In the genomic region with DNA sequence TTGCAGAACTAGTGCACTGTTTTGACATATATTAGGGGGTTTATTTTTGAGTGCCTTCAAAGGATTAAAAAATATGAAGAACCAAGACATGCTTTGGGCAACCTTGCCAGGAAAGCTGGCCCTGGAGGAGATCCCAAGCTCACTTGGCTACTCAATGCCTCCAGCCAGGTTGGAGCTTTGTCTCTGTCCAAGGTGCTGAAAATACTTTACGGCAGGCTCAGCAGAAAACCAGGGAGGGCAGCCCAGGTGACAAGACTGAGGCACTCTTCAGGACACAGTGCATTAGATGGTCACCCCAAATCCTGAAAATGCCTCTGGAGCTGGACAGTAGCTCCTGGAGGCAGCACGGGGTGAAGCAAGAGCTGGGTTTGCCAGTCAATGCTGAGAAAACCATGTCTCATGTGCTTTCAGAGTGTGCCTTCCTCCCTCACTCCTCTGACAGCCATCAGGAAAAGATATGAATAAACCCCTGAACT, we compare ENCODE assay signal across 1 cellular context.
TF ChIP-seq lines count a peak whose summit lies in the region.

No MANE protein-coding gene starts in this region.

TF ChIP-seq in GM23338, 12 proteins besides CTCF, POLR2A, EP300 and RAD21 (continued from another document):
- TF ChIP-seq, protein P1, sequence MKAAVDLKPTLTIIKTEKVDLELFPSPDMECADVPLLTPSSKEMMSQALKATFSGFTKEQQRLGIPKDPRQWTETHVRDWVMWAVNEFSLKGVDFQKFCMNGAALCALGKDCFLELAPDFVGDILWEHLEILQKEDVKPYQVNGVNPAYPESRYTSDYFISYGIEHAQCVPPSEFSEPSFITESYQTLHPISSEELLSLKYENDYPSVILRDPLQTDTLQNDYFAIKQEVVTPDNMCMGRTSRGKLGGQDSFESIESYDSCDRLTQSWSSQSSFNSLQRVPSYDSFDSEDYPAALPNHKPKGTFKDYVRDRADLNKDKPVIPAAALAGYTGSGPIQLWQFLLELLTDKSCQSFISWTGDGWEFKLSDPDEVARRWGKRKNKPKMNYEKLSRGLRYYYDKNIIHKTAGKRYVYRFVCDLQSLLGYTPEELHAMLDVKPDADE (IDR thresholded peaks at IDR 0.05) = no peak
